18 cellular contexts compared by ENCODE assay signal in genomic region chr6:43910149-43910637, GRCh38.
DNase-seq lines count a peak whose midpoint lies in the region; ATAC-seq, FAIRE-seq and TF ChIP-seq lines count a peak whose summit lies in the region.
"Had no signal": no experiment of that assay in that cellular context is flagged by ENCODE, and none has a peak within 500 bp of the region (broad histone marks: within the 10 kb centered on the region; RNA-seq: fewer than 3 reads in every experiment).

No MANE protein-coding gene starts in this region.

- H3K4me3 Mint-ChIP-seq in GM23338, result no peak overlapping the region
- peak overlapping the region; percentile 4 for H3K4me3 Mint-ChIP-seq in astrocyte (ENCODE audit: unreplicated experiment)
- no peak overlapping the region for H3K4me3 Mint-ChIP-seq in activated T-helper 2 cell treated with anti-CD3 and anti-CD28 coated beads, Interferon-gamma antibody, Interleukin-2, Interleukin-4, amounts not matched to agents 10 μg/mL and 5 μg/mL and 100 μg/mL, durations not matched to agents 14 hours and 24 hours and 36 hours (ENCODE audit: low read depth)
- no peak overlapping the region for H3K4me3 Mint-ChIP-seq in activated CD4-positive, alpha-beta memory T cell treated with anti-CD3 and anti-CD28 coated beads for 36 hours
- H3K4me3 Mint-ChIP-seq: CD8-positive, alpha-beta T cell; HFFc6; T-cell had no signal

- H3K9me3 ChIP-seq in astrocyte (ENCODE audit: insufficient read depth, low read depth, low read length) (no peaks in the 10 kb centered on the region), right lobe of liver (no peaks in the 10 kb centered on the region)

- H3K27me3 ChIP-seq in GM23338 (ENCODE audit: insufficient read depth), result no peaks in the 10 kb centered on the region
- H3K27me3 ChIP-seq in astrocyte (ENCODE audit: insufficient read depth, low read length), result no peaks in the 10 kb centered on the region
- H3K27me3 ChIP-seq in right lobe of liver, result no peaks in the 10 kb centered on the region

- no peaks in the 10 kb centered on the region; the same call in 2 of the 3 replicates for H3K36me3 Mint-ChIP-seq in GM23338 (ENCODE audit: low read depth)
- H3K36me3 Mint-ChIP-seq in astrocyte (ENCODE audit: low read depth, unreplicated experiment), result peaks cover 1% of the 10 kb centered on the region
- no peaks in the 10 kb centered on the region for H3K36me3 Mint-ChIP-seq in activated T-helper 2 cell treated with anti-CD3 and anti-CD28 coated beads, Interferon-gamma antibody, Interleukin-2, Interleukin-4, amounts not matched to agents 10 μg/mL and 5 μg/mL and 100 μg/mL, durations not matched to agents 14 hours and 24 hours and 36 hours (ENCODE audit: low read depth)
- H3K36me3 Mint-ChIP-seq in activated CD4-positive, alpha-beta memory T cell treated with anti-CD3 and anti-CD28 coated beads for 36 hours, result no peaks in the 10 kb centered on the region
- H3K36me3 Mint-ChIP-seq: CD8-positive, alpha-beta T cell; T-cell had no signal

- no peaks in the 10 kb centered on the region for H4K20me1 ChIP-seq in GM23338 (replicated peaks; ENCODE audit: insufficient read depth)
- H4K20me1 ChIP-seq in astrocyte (ENCODE audit: insufficient read depth, low read length), result no peaks in the 10 kb centered on the region

- H3K27ac ChIP-seq in GM23338 (ENCODE audit: low read depth) (no peak overlapping the region), astrocyte (ENCODE audit: low read depth, low read length) (no peak overlapping the region), right lobe of liver (peak overlapping the region in 2 of 3 donors; percentile 15 to 63)

- TF ChIP-seq CTCF in GM23338 (conservative IDR thresholded peaks at IDR 0.05; ENCODE audit: low read depth in 2 of 2) (no peak), astrocyte (IDR thresholded peaks at IDR 0.05; ENCODE audit: insufficient read depth, low read depth, low read length) (no peak), right lobe of liver (IDR thresholded peaks at IDR 0.05) (no peak)

- ATAC-seq in GM23338 (no peak), right lobe of liver (no peak)
- ATAC-seq: CD8-positive, alpha-beta T cell; T-cell had no signal

- H3K27ac Mint-ChIP-seq in GM23338 (peak overlapping the region; percentile 59; the same call in 1 of the 2 replicates), astrocyte (ENCODE audit: unreplicated experiment) (peak overlapping the region; percentile 80)
- no peak overlapping the region for H3K27ac Mint-ChIP-seq in activated T-helper 2 cell treated with anti-CD3 and anti-CD28 coated beads, Interferon-gamma antibody, Interleukin-2, Interleukin-4, amounts not matched to agents 10 μg/mL and 5 μg/mL and 100 μg/mL, durations not matched to agents 14 hours and 24 hours and 36 hours
- H3K27ac Mint-ChIP-seq in activated CD4-positive, alpha-beta memory T cell treated with anti-CD3 and anti-CD28 coated beads for 36 hours, result no peak overlapping the region
- H3K27ac Mint-ChIP-seq: CD8-positive, alpha-beta T cell; HFFc6; T-cell had no signal

- H3K36me3 ChIP-seq in GM23338 (ENCODE audit: insufficient read depth), result no peaks in the 10 kb centered on the region
- no peaks in the 10 kb centered on the region for H3K36me3 ChIP-seq in astrocyte (ENCODE audit: insufficient read depth, low read length)
- H3K36me3 ChIP-seq in right lobe of liver, result no peaks in the 10 kb centered on the region

- DNase-seq in GM23338 (ENCODE audit: low spot score) (no peak), OCI-M1 (lab: John Stamatoyannopoulos, UW) (peak; percentile 64), astrocyte (ENCODE audit: low read depth) (no peak), right lobe of liver (no peak), NCI-H345 (lab: John Stamatoyannopoulos, UW) (no peak)
- DNase-seq in activated T-helper 2 cell treated with anti-CD3 and anti-CD28 coated beads, Interferon-gamma antibody, Interleukin-2, Interleukin-4, amounts not matched to agents 10 μg/mL and 5 μg/mL and 100 μg/mL, durations not matched to agents 14 hours and 24 hours and 36 hours (ENCODE audit: low spot score), result no peak
- DNase-seq in activated CD4-positive, alpha-beta memory T cell treated with anti-CD3 and anti-CD28 coated beads for 36 hours, result no peak
- DNase-seq: C1 segment of cervical spinal cord; CD8-positive, alpha-beta T cell; NCI-H1694; NCI-H2081 treated with DMSO at 0.1 percent for 48 hours; NCI-H2171 treated with DMSO at 0.1 percent for 48 hours; NCI-H446; NCI-H526; T-cell had no signal

- H2AFZ ChIP-seq in GM23338 (no peak overlapping the region), astrocyte (ENCODE audit: low read depth, low read length) (no peak overlapping the region)

- no peaks in the 10 kb centered on the region for H3K79me2 ChIP-seq in GM23338 (replicated peaks; ENCODE audit: insufficient read depth)
- H3K79me2 ChIP-seq in astrocyte (ENCODE audit: insufficient read depth, low read length), result no peaks in the 10 kb centered on the region

- CTCF ChIA-PET in activated CD4-positive, alpha-beta memory T cell treated with anti-CD3 and anti-CD28 coated beads for 36 hours (lab: Charles Lee), result no interaction called here

- POLR2A ChIA-PET in activated CD4-positive, alpha-beta memory T cell treated with anti-CD3 and anti-CD28 coated beads for 36 hours (lab: Charles Lee), result no interaction called here

- H3K4me1 ChIP-seq in GM23338 (ENCODE audit: insufficient read depth) (peaks cover 30% of the 10 kb centered on the region), astrocyte (ENCODE audit: insufficient read depth, low read length) (peaks cover 17% of the 10 kb centered on the region), right lobe of liver (peaks cover 0 to 64% (median 32%) of the 10 kb centered on the region in 4 donors)

- H3K9me2 ChIP-seq in GM23338 (ENCODE audit: insufficient read depth), result no peaks in the 10 kb centered on the region

- no peaks in the 10 kb centered on the region for H3K9me3 Mint-ChIP-seq in GM23338
- peaks cover 4% of the 10 kb centered on the region for H3K9me3 Mint-ChIP-seq in astrocyte (ENCODE audit: unreplicated experiment)
- no peaks in the 10 kb centered on the region for H3K9me3 Mint-ChIP-seq in activated T-helper 2 cell treated with anti-CD3 and anti-CD28 coated beads, Interferon-gamma antibody, Interleukin-2, Interleukin-4, amounts not matched to agents 10 μg/mL and 5 μg/mL and 100 μg/mL, durations not matched to agents 14 hours and 24 hours and 36 hours
- H3K9me3 Mint-ChIP-seq in activated CD4-positive, alpha-beta memory T cell treated with anti-CD3 and anti-CD28 coated beads for 36 hours, result no peaks in the 10 kb centered on the region
- H3K9me3 Mint-ChIP-seq: CD8-positive, alpha-beta T cell; HFFc6; T-cell had no signal

- H3K4me1 Mint-ChIP-seq in GM23338 (peaks cover 44% of the 10 kb centered on the region), astrocyte (ENCODE audit: low read depth, unreplicated experiment) (peaks cover 38% of the 10 kb centered on the region)
- H3K4me1 Mint-ChIP-seq in activated T-helper 2 cell treated with anti-CD3 and anti-CD28 coated beads, Interferon-gamma antibody, Interleukin-2, Interleukin-4, amounts not matched to agents 10 μg/mL and 5 μg/mL and 100 μg/mL, durations not matched to agents 14 hours and 24 hours and 36 hours (ENCODE audit: low read depth), result no peaks in the 10 kb centered on the region
- H3K4me1 Mint-ChIP-seq in activated CD4-positive, alpha-beta memory T cell treated with anti-CD3 and anti-CD28 coated beads for 36 hours (ENCODE audit: low read depth), result no peaks in the 10 kb centered on the region
- H3K4me1 Mint-ChIP-seq: T-cell had no signal

- H3K4me3 ChIP-seq in GM23338 (no peak overlapping the region), astrocyte (ENCODE audit: insufficient read depth, low read depth, low read length) (no peak overlapping the region), right lobe of liver (no peak overlapping the region)

- no peak for FAIRE-seq in astrocyte (lab: Jason Lieb, UNC)
- FAIRE-seq: G401.6, H54 had no signal

- no peaks in the 10 kb centered on the region for H3F3A ChIP-seq in GM23338 (replicated peaks; ENCODE audit: low read depth)

- TF ChIP-seq POLR2A in right lobe of liver (IDR thresholded peaks at IDR 0.05), result no peak

- peaks cover 8% of the 10 kb centered on the region for H3K27me3 Mint-ChIP-seq in GM23338 (ENCODE audit: insufficient read depth, low read depth, poor library complexity)
- H3K27me3 Mint-ChIP-seq in astrocyte (ENCODE audit: low read depth, unreplicated experiment), result peaks cover 19% of the 10 kb centered on the region
- peaks cover 1% of the 10 kb centered on the region for H3K27me3 Mint-ChIP-seq in activated T-helper 2 cell treated with anti-CD3 and anti-CD28 coated beads, Interferon-gamma antibody, Interleukin-2, Interleukin-4, amounts not matched to agents 10 μg/mL and 5 μg/mL and 100 μg/mL, durations not matched to agents 14 hours and 24 hours and 36 hours (ENCODE audit: low read depth)
- peaks cover 4% of the 10 kb centered on the region for H3K27me3 Mint-ChIP-seq in activated CD4-positive, alpha-beta memory T cell treated with anti-CD3 and anti-CD28 coated beads for 36 hours

- H3K9ac ChIP-seq in astrocyte (ENCODE audit: low read length), result no peak overlapping the region

- intact Hi-C loops in right lobe of liver (cut with DNase I), result no loop called here
- intact Hi-C loops in activated T-helper 2 cell treated with anti-CD3 and anti-CD28 coated beads, Interferon-gamma antibody, Interleukin-2, Interleukin-4, amounts not matched to agents 10 μg/mL and 5 μg/mL and 100 μg/mL, durations not matched to agents 14 hours and 24 hours and 36 hours (cut with micrococcal nuclease), result no loop called here
- intact Hi-C loops in activated CD4-positive, alpha-beta memory T cell treated with anti-CD3 and anti-CD28 coated beads for 36 hours (cut with micrococcal nuclease), result no loop called here

- no peak overlapping the region for H3K4me2 ChIP-seq in GM23338
- H3K4me2 ChIP-seq in astrocyte (ENCODE audit: low read length), result no peak overlapping the region

- WGBS in right lobe of liver (ENCODE audit: insufficient coverage, low coverage, low lambda C conversion rate, missing lambda C conversion rate), result 91% methylated on average over 1 of the region's 1 CpG

TF ChIP-seq in GM23338, 12 proteins besides CTCF, POLR2A, EP300 and RAD21 (continues in another document):
- TF ChIP-seq CREB1 (CRISPR knock-in tag; IDR thresholded peaks at IDR 0.05; ENCODE audit: low read depth), result no peak

Comparison
In these comparisons a context has a peak if more than half of its experiments do, and no peak if none do; other contexts are left out.
1. H3K27ac ChIP-seq: peak in right lobe of liver (2 of 3); none in GM23338 (single experiment) and astrocyte (single experiment).
2. H3K27ac Mint-ChIP-seq: peak in GM23338 (single experiment) and astrocyte (single experiment); none in activated T-helper 2 cell treated with anti-CD3 and anti-CD28 coated beads, Interferon-gamma antibody, Interleukin-2, Interleukin-4, amounts not matched to agents 10 μg/mL and 5 μg/mL and 100 μg/mL, durations not matched to agents 14 hours and 24 hours and 36 hours (single experiment) and activated CD4-positive, alpha-beta memory T cell treated with anti-CD3 and anti-CD28 coated beads for 36 hours (single experiment).